Comparison of ENCODE assay signal across 8 cellular contexts in the genomic region with DNA sequence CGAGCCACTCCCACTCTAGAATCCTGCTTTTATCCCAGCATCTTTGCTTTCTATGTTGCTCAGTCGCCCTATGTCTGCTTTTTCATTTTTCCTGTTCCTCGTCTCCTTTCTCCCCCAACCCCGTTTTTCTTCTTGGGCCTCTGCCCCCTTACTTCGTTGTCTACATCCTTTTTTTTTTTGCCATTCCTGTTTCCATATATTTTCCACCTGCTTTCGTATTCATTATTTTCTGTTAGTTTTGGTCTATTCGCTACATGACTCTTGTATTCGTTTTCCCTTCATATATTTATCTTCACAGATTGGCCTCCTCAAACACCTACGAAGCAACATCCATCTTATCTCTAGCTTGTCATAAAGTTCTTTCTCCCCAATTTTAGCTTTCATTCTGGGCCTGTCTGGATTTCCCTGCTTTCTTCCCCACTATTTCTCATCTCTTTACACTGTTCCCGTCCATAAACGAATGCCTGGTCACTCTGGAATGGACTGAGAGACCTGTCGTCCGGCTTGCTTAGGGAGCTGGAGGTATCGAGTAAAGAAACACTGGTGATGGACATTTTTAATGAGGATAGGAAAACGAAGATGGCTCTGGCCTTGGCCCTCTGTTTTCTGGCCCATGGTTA. TPM values are rescaled to one million over a fixed set of nuclear protein-coding genes. Genes with fewer than 3 reads are reported as not detected.
A peak's percentile ranks its signal among the peaks of the same experiment; 100 is the strongest.
DNase-seq lines count a peak whose midpoint lies in the region; ATAC-seq, FAIRE-seq and TF ChIP-seq lines count a peak whose summit lies in the region.

No MANE protein-coding gene starts in this region.

- no peaks in the 10 kb centered on the region for H3K9me3 Mint-ChIP-seq in CD4-positive, CD25-positive, alpha-beta regulatory T cell
- H3K9me3 Mint-ChIP-seq in neural crest cell = no peaks in the 10 kb centered on the region

- peak overlapping the region; percentile 89 for H2BK5ac ChIP-seq in H1 (ENCODE audit: low read depth, low read length)

- peaks cover 36% of the 10 kb centered on the region for H3K36me3 ChIP-seq in CD4-positive, CD25-positive, alpha-beta regulatory T cell (ENCODE audit: control insufficient read depth, insufficient read depth, low read length)
- H3K36me3 ChIP-seq in NT2/D1 (ENCODE audit: insufficient read depth, insufficient read length, low read length) (peaks cover 51% of the 10 kb centered on the region), H1 (ENCODE audit: control insufficient read depth in 2 of 4, insufficient read depth in 4 of 4, low read length in 3 of 4) (peaks cover 33 to 46% (median 36%) of the 10 kb centered on the region in 4 experiments)

- peak overlapping the region; percentile 81; the same call in 1 of the 2 replicates for H3K18ac ChIP-seq in H1 (ENCODE audit: extremely low read depth, low read length)

- H2AFZ ChIP-seq in H1 (ENCODE audit: low read length) = no peak overlapping the region

- peak overlapping the region; percentile 96 for H3K9ac ChIP-seq in NT2/D1 (ENCODE audit: insufficient read length, low read depth)
- peak overlapping the region; percentile 93 to 94 (median 94) for H3K9ac ChIP-seq in H1 (replicated peaks in 1 of 4; ENCODE audit: extremely low read depth in 1 of 4, low read depth in 3 of 4, low read length in 3 of 4)

- no peak for TF ChIP-seq EP300 in H1 (IDR thresholded peaks at IDR 0.05; ENCODE audit: borderline replicate concordance in 1 of 2, low read depth in 2 of 2, low read length in 2 of 2)

- no peak; a peak in 1 of 3 replicates for TF ChIP-seq POLR2A in H1 (IDR thresholded peaks at IDR 0.05; ENCODE audit: control extremely low read depth in 1 of 2, low read depth in 2 of 2, low read length in 2 of 2)

- H3K79me2 ChIP-seq in H1 (ENCODE audit: control insufficient read depth in 1 of 2, insufficient read depth in 2 of 2, low read length in 2 of 2) = peaks cover 24 to 46% of the 10 kb centered on the region in 2 experiments

- peak overlapping the region; percentile 75 for H4K91ac ChIP-seq in H1 (replicated peaks; ENCODE audit: insufficient read length, low read length)

- no peak for FAIRE-seq in H1 (lab: Jason Lieb, UNC)

- CTCF ChIA-PET in H1 (lab: Charles Lee; ENCODE audit: partially characterized antibody) = interaction anchor here (0.9 to 2.7 kb wide), 8 partner anchors 13 to 108 kb away, joined by 3 to 9 read pairs (median 5); partner anchors contain the start of genes ATP6V1G2, BAG6, DDAH2 and LST1

- no peak overlapping the region for H2BK15ac ChIP-seq in H1 (ENCODE audit: low read length)

- H3K4me2 ChIP-seq in H1 (ENCODE audit: insufficient read depth in 1 of 2, low read depth in 2 of 2, low read length in 2 of 2) = peak overlapping the region; percentile 81 to 93

- peak overlapping the region; percentile 96 to 97 (median 97) for H3K27ac Mint-ChIP-seq in CD4-positive, CD25-positive, alpha-beta regulatory T cell
- peak overlapping the region; percentile 97 for H3K27ac Mint-ChIP-seq in neural crest cell (ENCODE audit: unreplicated experiment)

- H3K4me3 ChIP-seq in CD4-positive, CD25-positive, alpha-beta regulatory T cell (ENCODE audit: low read depth, low read length) = peak overlapping the region; percentile 78
- H3K4me3 ChIP-seq in NT2/D1 (ENCODE audit: insufficient read length, low read depth) = peak overlapping the region; percentile 89
- H3K4me3 ChIP-seq in H1 (ENCODE audit: extremely low read depth in 1 of 4, insufficient read depth in 2 of 4, low read depth in 3 of 4, low read length in 4 of 4) = peak overlapping the region; percentile 88 to 98 (median 98)

- no peak overlapping the region; the same call in 1 of the 2 replicates for H2BK12ac ChIP-seq in H1 (ENCODE audit: low read depth, low read length)

- peak overlapping the region; percentile 85 to 99 (median 96) for H3K4me3 Mint-ChIP-seq in CD4-positive, CD25-positive, alpha-beta regulatory T cell
- H3K4me3 Mint-ChIP-seq in neural crest cell = peak overlapping the region; percentile 96

- no peak for ATAC-seq in CD4-positive, CD25-positive, alpha-beta regulatory T cell (ENCODE audit: low read depth in 2 of 2)
- ATAC-seq in GM19328 (IDR thresholded peaks at IDR 0.05; ENCODE audit: unreplicated experiment) = no peak

- peak overlapping the region; percentile 36 for H2BK120ac ChIP-seq in H1 (replicated peaks; ENCODE audit: low read depth, low read length)

- H3K4me1 ChIP-seq in CD4-positive, CD25-positive, alpha-beta regulatory T cell (ENCODE audit: control insufficient read depth, insufficient read depth, low read length, poor library complexity, severe bottlenecking) = peaks cover 18% of the 10 kb centered on the region
- H3K4me1 ChIP-seq in NT2/D1 (ENCODE audit: insufficient read depth, insufficient read length) (peaks cover 6% of the 10 kb centered on the region), H1 (replicated peaks in 1 of 4; ENCODE audit: control insufficient read depth in 3 of 4, insufficient read depth in 4 of 4, low read length in 3 of 4) (peaks cover 0 to 2% (median 0%) of the 10 kb centered on the region in 4 experiments; a peak in 1 of 7 replicates)

- peaks cover 6% of the 10 kb centered on the region; the same call in 1 of the 2 replicates for H3K23me2 ChIP-seq in H1 (ENCODE audit: low read depth, low read length)

- H3K36me3 Mint-ChIP-seq in CD4-positive, CD25-positive, alpha-beta regulatory T cell = peaks cover 23% of the 10 kb centered on the region
- peaks cover 27% of the 10 kb centered on the region for H3K36me3 Mint-ChIP-seq in neural crest cell (ENCODE audit: low read depth)

- H3K4ac ChIP-seq in H1 (replicated peaks; ENCODE audit: insufficient read length, low read depth, low read length) = peak overlapping the region; percentile 65

- TF ChIP-seq CTCF in H1 (IDR thresholded peaks at IDR 0.05; ENCODE audit: control extremely low read depth in 1 of 3, insufficient read depth in 1 of 3, low read depth in 1 of 3, low read length in 3 of 3) = no peak
- TF ChIP-seq CTCF in neural crest cell (conservative IDR thresholded peaks at IDR 0.05) = no peak

- H2AK5ac ChIP-seq in H1 (ENCODE audit: low read depth, low read length) = peak overlapping the region; percentile 61; the same call in 1 of the 2 replicates

- H3K56ac ChIP-seq in H1 (replicated peaks; ENCODE audit: insufficient read length, low read depth, low read length) = peak overlapping the region; percentile 83

- H4K8ac ChIP-seq in H1 (ENCODE audit: extremely low read depth, insufficient read depth, low read length) = peak overlapping the region; percentile 99; the same call in 1 of the 2 replicates

- peak overlapping the region; percentile 19 for H3K23ac ChIP-seq in H1 (ENCODE audit: insufficient read length)

- peaks cover 11 to 42% (median 27%) of the 10 kb centered on the region in 4 donors for H3K4me1 Mint-ChIP-seq in CD4-positive, CD25-positive, alpha-beta regulatory T cell
- peaks cover 35% of the 10 kb centered on the region for H3K4me1 Mint-ChIP-seq in neural crest cell

- 13% methylated on average over 15 of the region's 15 CpGs; no CpG with 5 or more reads in 1 of the 2 experiments for WGBS in H1 (ENCODE audit: extremely low coverage in 1 of 2, insufficient coverage in 1 of 2, insufficient read length in 1 of 2, insufficient replicate concordance in 2 of 2, low coverage in 1 of 2, low lambda C conversion rate in 2 of 2, missing lambda C conversion rate in 1 of 2), 2 experiments

- DNase-seq in CD4-positive, CD25-positive, alpha-beta regulatory T cell = peak in 1 of 3 donors; percentile 24
- DNase-seq in NT2/D1 (ENCODE audit: low read depth, low spot score) (no peak), H1 (ENCODE audit: low read depth in 1 of 2, low spot score in 2 of 2) (no peak), neural crest cell (ENCODE audit: low read depth, low spot score) (no peak), GOT3 (lab: John Stamatoyannopoulos, UW) (no peak), hepatic stellate cell (ENCODE audit: low spot score) (no peak), SW 1271 (lab: John Stamatoyannopoulos, UW) (no peak)

- no peaks in the 10 kb centered on the region for H3K9me3 ChIP-seq in CD4-positive, CD25-positive, alpha-beta regulatory T cell (ENCODE audit: control insufficient read depth in 2 of 2, low read length in 2 of 2)
- H3K9me3 ChIP-seq in NT2/D1 (ENCODE audit: insufficient read depth, low read length) = no peaks in the 10 kb centered on the region
- H3K9me3 ChIP-seq in H1 (ENCODE audit: insufficient read depth in 2 of 2, low read depth in 1 of 2, low read length in 1 of 2) = no peaks in the 10 kb centered on the region

- H2BK20ac ChIP-seq in H1 (ENCODE audit: low read length) = no peak overlapping the region

- peaks cover 4 to 14% of the 10 kb centered on the region in 2 experiments for H4K20me1 ChIP-seq in H1 (replicated peaks in 1 of 2; ENCODE audit: control insufficient read depth in 1 of 2, insufficient read depth in 2 of 2, low read length in 2 of 2)

- no peak for TF ChIP-seq RAD21 in H1 (IDR thresholded peaks at IDR 0.05 in 1 of 2, conservative IDR thresholded peaks at IDR 0.05 in 1 of 2; ENCODE audit: low read depth in 2 of 2, low read length in 2 of 2)

- POLR2A ChIA-PET in H1 (lab: Charles Lee; ENCODE audit: partially characterized antibody) = interaction anchor here (0.8 to 34.9 kb wide), 21 partner anchors 9 to 351 kb away, joined by 3 to 883 read pairs (median 5); partner anchors contain the start of genes APOM, ATP6V1G2, BAG6 and C6orf47

- no peaks in the 10 kb centered on the region for H3K27me3 Mint-ChIP-seq in CD4-positive, CD25-positive, alpha-beta regulatory T cell
- H3K27me3 Mint-ChIP-seq in neural crest cell (ENCODE audit: low read depth) = no peaks in the 10 kb centered on the region

- peak overlapping the region; percentile 98 for H3K27ac ChIP-seq in CD4-positive, CD25-positive, alpha-beta regulatory T cell (ENCODE audit: insufficient read depth, low read length, poor library complexity, severe bottlenecking)
- H3K27ac ChIP-seq in H1 (ENCODE audit: low read depth, low read length) = peak overlapping the region; percentile 95

- peak overlapping the region; percentile 73 for H3K14ac ChIP-seq in H1 (ENCODE audit: insufficient read length)

- H4K5ac ChIP-seq in H1 (ENCODE audit: insufficient read length, low read depth, low read length) = peak overlapping the region; percentile 85

- no peaks in the 10 kb centered on the region for H3K27me3 ChIP-seq in CD4-positive, CD25-positive, alpha-beta regulatory T cell (ENCODE audit: control insufficient read depth, insufficient read depth, low read length)
- H3K27me3 ChIP-seq in NT2/D1 (ENCODE audit: insufficient read depth, insufficient read length) = no peaks in the 10 kb centered on the region
- H3K27me3 ChIP-seq in H1 (replicated peaks in 1 of 4; ENCODE audit: control insufficient read depth in 3 of 4, extremely low read depth in 1 of 4, insufficient read depth in 3 of 4, low read length in 3 of 4) = no peaks in the 10 kb centered on the region

- H3K79me1 ChIP-seq in H1 (ENCODE audit: low read depth, low read length) = peaks cover 11% of the 10 kb centered on the region; the same call in 1 of the 2 replicates

RNA-seq across cellular contexts. Expression of gene PRRC2A, which starts 0.9 kb away (rescaled TPM):
- total RNA-seq in CD4-positive, CD25-positive, alpha-beta regulatory T cell = 214 TPM
- 1 to 10 TPM; 2.8 to 5.0 (median 3.2) TPM for polyA plus RNA-seq in CD4-positive, CD25-positive, alpha-beta regulatory T cell
- total RNA-seq in H1 (2021; fragmentation: NEBNext Ultra II Directional; extraction: Animal tissue kit (Norgen Biotek cat#: 25700)) = 300 and 303 TPM in 2 replicates
- polyA plus RNA-seq in H1 (2011; rRNA removed) = 118 and 203 TPM in 2 replicates
- 63.1 TPM for polyA plus RNA-seq in H1 (2011; cell fraction: cytosol; rRNA removed)
- 366 TPM for polyA plus RNA-seq in H1 (2011; cell fraction: nucleus; rRNA removed)
- polyA plus RNA-seq in H1 (2012, experiment 1 of 2) = 204 to 302 TPM (median 286 TPM) in 4 replicates
- polyA plus RNA-seq in H1 (2012, experiment 2 of 2) = 195 TPM
- 170 TPM for polyA plus RNA-seq in H1 (2013, experiment 1 of 2)
- 161 TPM for polyA plus RNA-seq in H1 (2013, experiment 2 of 2)
- 48.9 and 79.4 TPM in 2 replicates for polyA minus RNA-seq in H1 (2011; rRNA and poly(A)+ RNA removed)
- polyA minus RNA-seq in H1 (2011; cell fraction: cytosol; rRNA and poly(A)+ RNA removed) = 138 TPM
- 161 TPM for polyA minus RNA-seq in H1 (2011; cell fraction: nucleus; rRNA and poly(A)+ RNA removed)
- total RNA-seq in neural crest cell = 347 and 356 TPM in 2 replicates

RNA-seq across cellular contexts. Expression of gene AIF1, which starts 6.4 kb away (rescaled TPM):
- 9.9 TPM for total RNA-seq in CD4-positive, CD25-positive, alpha-beta regulatory T cell
- polyA plus RNA-seq in CD4-positive, CD25-positive, alpha-beta regulatory T cell = 10 to 100 TPM in 3 of 4 donors, 1 to 10 TPM in 1; 6.5 to 38.8 (median 19.3) TPM
- total RNA-seq in H1 (2021; fragmentation: NEBNext Ultra II Directional; extraction: Animal tissue kit (Norgen Biotek cat#: 25700)) = 7.5 and 9.8 TPM in 2 replicates
- 3.7 and 6.3 TPM in 2 replicates for polyA plus RNA-seq in H1 (2011; rRNA removed)
- 7.5 TPM for polyA plus RNA-seq in H1 (2011; cell fraction: cytosol; rRNA removed)
- 1.6 TPM for polyA plus RNA-seq in H1 (2011; cell fraction: nucleus; rRNA removed)
- 10.6 to 14.2 TPM (median 13.4 TPM) in 4 replicates for polyA plus RNA-seq in H1 (2012, experiment 1 of 2)
- 37.2 TPM for polyA plus RNA-seq in H1 (2012, experiment 2 of 2)
- 23.1 TPM for polyA plus RNA-seq in H1 (2013, experiment 1 of 2)
- polyA plus RNA-seq in H1 (2013, experiment 2 of 2) = 23.9 TPM
- 0.85 and 2.0 TPM in 2 replicates for polyA minus RNA-seq in H1 (2011; rRNA and poly(A)+ RNA removed)
- polyA minus RNA-seq in H1 (2011; cell fraction: cytosol; rRNA and poly(A)+ RNA removed) = 2.9 TPM
- 2.1 TPM for polyA minus RNA-seq in H1 (2011; cell fraction: nucleus; rRNA and poly(A)+ RNA removed)
- total RNA-seq in neural crest cell = not detected in 2 replicates

RNA-seq across cellular contexts. Expression of gene NCR3, which starts 28.6 kb away (rescaled TPM):
- total RNA-seq in CD4-positive, CD25-positive, alpha-beta regulatory T cell = 8.6 TPM
- 10 to 100 TPM; 30.8 to 86.6 (median 39.2) TPM for polyA plus RNA-seq in CD4-positive, CD25-positive, alpha-beta regulatory T cell
- total RNA-seq in H1 (2021; fragmentation: NEBNext Ultra II Directional; extraction: Animal tissue kit (Norgen Biotek cat#: 25700)) = not detected in 2 replicates
- 0.67 and 0.72 TPM in 2 replicates for polyA plus RNA-seq in H1 (2011; rRNA removed)
- 0.61 TPM for polyA plus RNA-seq in H1 (2011; cell fraction: cytosol; rRNA removed)
- polyA plus RNA-seq in H1 (2011; cell fraction: nucleus; rRNA removed) = 1.2 TPM
- 0.38 TPM in 1 of 4 replicates, not detected in the others for polyA plus RNA-seq in H1 (2012, experiment 1 of 2)
- not detected for polyA plus RNA-seq in H1 (2012, experiment 2 of 2)
- polyA plus RNA-seq in H1 (2013, experiment 1 of 2) = 0.14 TPM
- 0.07 TPM for polyA plus RNA-seq in H1 (2013, experiment 2 of 2)
- 0.82 TPM in 1 of 2 replicates, not detected in the other for polyA minus RNA-seq in H1 (2011; rRNA and poly(A)+ RNA removed)
- not detected for polyA minus RNA-seq in H1 (2011; cell fraction: cytosol; rRNA and poly(A)+ RNA removed)
- polyA minus RNA-seq in H1 (2011; cell fraction: nucleus; rRNA and poly(A)+ RNA removed) = not detected
- total RNA-seq in neural crest cell = not detected in 2 replicates

RNA-seq across cellular contexts. Expression of gene BAG6, which starts 31.0 kb away (rescaled TPM):
- total RNA-seq in CD4-positive, CD25-positive, alpha-beta regulatory T cell = 213 TPM
- 10 to 100 TPM; 13.5 to 19.7 (median 18.0) TPM for polyA plus RNA-seq in CD4-positive, CD25-positive, alpha-beta regulatory T cell
- total RNA-seq in H1 (2021; fragmentation: NEBNext Ultra II Directional; extraction: Animal tissue kit (Norgen Biotek cat#: 25700)) = 325 and 354 TPM in 2 replicates
- 199 and 291 TPM in 2 replicates for polyA plus RNA-seq in H1 (2011; rRNA removed)
- 144 TPM for polyA plus RNA-seq in H1 (2011; cell fraction: cytosol; rRNA removed)
- 514 TPM for polyA plus RNA-seq in H1 (2011; cell fraction: nucleus; rRNA removed)
- 272 to 370 TPM (median 354 TPM) in 4 replicates for polyA plus RNA-seq in H1 (2012, experiment 1 of 2)
- polyA plus RNA-seq in H1 (2012, experiment 2 of 2) = 428 TPM
- polyA plus RNA-seq in H1 (2013, experiment 1 of 2) = 189 TPM
- polyA plus RNA-seq in H1 (2013, experiment 2 of 2) = 169 TPM
- polyA minus RNA-seq in H1 (2011; rRNA and poly(A)+ RNA removed) = 137 and 182 TPM in 2 replicates
- 197 TPM for polyA minus RNA-seq in H1 (2011; cell fraction: cytosol; rRNA and poly(A)+ RNA removed)
- 153 TPM for polyA minus RNA-seq in H1 (2011; cell fraction: nucleus; rRNA and poly(A)+ RNA removed)
- 439 and 459 TPM in 2 replicates for total RNA-seq in neural crest cell

RNA-seq across cellular contexts. Expression of gene APOM, which starts 34.3 kb away (rescaled TPM):
- 1.7 TPM for total RNA-seq in CD4-positive, CD25-positive, alpha-beta regulatory T cell
- 1 to 10 TPM; 2.5 to 4.1 (median 2.8) TPM for polyA plus RNA-seq in CD4-positive, CD25-positive, alpha-beta regulatory T cell
- total RNA-seq in H1 (2021; fragmentation: NEBNext Ultra II Directional; extraction: Animal tissue kit (Norgen Biotek cat#: 25700)) = 3.4 and 3.8 TPM in 2 replicates
- polyA plus RNA-seq in H1 (2011; rRNA removed) = 9.2 and 12.0 TPM in 2 replicates
- 9.2 TPM for polyA plus RNA-seq in H1 (2011; cell fraction: cytosol; rRNA removed)
- polyA plus RNA-seq in H1 (2011; cell fraction: nucleus; rRNA removed) = 9.6 TPM
- polyA plus RNA-seq in H1 (2012, experiment 1 of 2) = 3.4 to 6.3 TPM (median 5.9 TPM) in 4 replicates
- 8.1 TPM for polyA plus RNA-seq in H1 (2012, experiment 2 of 2)
- 5.3 TPM for polyA plus RNA-seq in H1 (2013, experiment 1 of 2)
- 5.8 TPM for polyA plus RNA-seq in H1 (2013, experiment 2 of 2)
- 2.5 and 3.5 TPM in 2 replicates for polyA minus RNA-seq in H1 (2011; rRNA and poly(A)+ RNA removed)
- 1.8 TPM for polyA minus RNA-seq in H1 (2011; cell fraction: cytosol; rRNA and poly(A)+ RNA removed)
- polyA minus RNA-seq in H1 (2011; cell fraction: nucleus; rRNA and poly(A)+ RNA removed) = 2.9 TPM
- 3.8 and 4.2 TPM in 2 replicates for total RNA-seq in neural crest cell
